In genomic region chr5:96896806-96897205, GRCh38 we compare ENCODE assay signal across 8 cellular contexts. TPM values are rescaled to one million over a fixed set of nuclear protein-coding genes. Genes with fewer than 3 reads are reported as not detected.
DNase-seq lines count a peak whose midpoint lies in the region; ATAC-seq and TF ChIP-seq lines count a peak whose summit lies in the region.

No MANE protein-coding gene starts in this region.

- no peaks in the 10 kb centered on the region for H3K79me2 ChIP-seq in smooth muscle cell (ENCODE audit: low read depth)

- no peaks in the 10 kb centered on the region for H3F3A ChIP-seq in smooth muscle cell (ENCODE audit: low read depth)

- DNase-seq in GM06990 (ENCODE audit: extremely low read depth, insufficient read length) (peak; percentile 34), NCI-H1694 (lab: John Stamatoyannopoulos, UW) (no peak), Ammon's horn (ENCODE audit: low spot score) (no peak), NCI-H2107 (lab: John Stamatoyannopoulos, UW) (no peak), smooth muscle cell (lab: John Stamatoyannopoulos, UW; ENCODE audit: unreplicated experiment) (no peak)

- no peaks in the 10 kb centered on the region for H4K20me1 ChIP-seq in smooth muscle cell (ENCODE audit: low read depth)

- peak; percentile 21 for TF ChIP-seq CTCF in GM06990 (IDR thresholded peaks at IDR 0.05; ENCODE audit: insufficient read depth, low read length, poor library complexity, severe bottlenecking)
- TF ChIP-seq CTCF in smooth muscle cell (IDR thresholded peaks at IDR 0.05; ENCODE audit: borderline replicate concordance, insufficient read depth, poor library complexity, severe bottlenecking), result no peak

- H2AFZ ChIP-seq in smooth muscle cell (ENCODE audit: low read depth), result no peak overlapping the region

- peaks cover 74% of the 10 kb centered on the region for H3K4me1 Mint-ChIP-seq in activated naive CD4-positive, alpha-beta T cell treated with anti-CD3 and anti-CD28 coated beads, Interleukin-2, amount 50 U/mL, for 24 hours

- H3K36me3 ChIP-seq in GM06990 (ENCODE audit: control insufficient read depth, insufficient read depth, low read length), result peaks cover 8% of the 10 kb centered on the region
- no peaks in the 10 kb centered on the region for H3K36me3 ChIP-seq in smooth muscle cell (ENCODE audit: low read depth)

- WGBS in smooth muscle cell (ENCODE audit: low lambda C conversion rate), result 61% methylated on average over 3 of the region's 3 CpGs

- peak; percentile 89 for ATAC-seq in GM19467 (IDR thresholded peaks at IDR 0.05; ENCODE audit: unreplicated experiment)
- ATAC-seq in HG03442 (IDR thresholded peaks at IDR 0.05; ENCODE audit: unreplicated experiment), result peak; percentile 97

- H3K27me3 Mint-ChIP-seq in activated naive CD4-positive, alpha-beta T cell treated with anti-CD3 and anti-CD28 coated beads, Interleukin-2, amount 50 U/mL, for 24 hours, result no peaks in the 10 kb centered on the region

- no peak overlapping the region for H3K4me2 ChIP-seq in smooth muscle cell

- H3K27ac ChIP-seq in smooth muscle cell (ENCODE audit: low read depth), result no peak overlapping the region

- peak overlapping the region; percentile 92 for H3K4me3 Mint-ChIP-seq in activated naive CD4-positive, alpha-beta T cell treated with anti-CD3 and anti-CD28 coated beads, Interleukin-2, amount 50 U/mL, for 24 hours

- H3K36me3 Mint-ChIP-seq in activated naive CD4-positive, alpha-beta T cell treated with anti-CD3 and anti-CD28 coated beads, Interleukin-2, amount 50 U/mL, for 24 hours, result peaks cover 48% of the 10 kb centered on the region

- peak overlapping the region; percentile 94 for H3K27ac Mint-ChIP-seq in activated naive CD4-positive, alpha-beta T cell treated with anti-CD3 and anti-CD28 coated beads, Interleukin-2, amount 50 U/mL, for 24 hours

- H3K27me3 ChIP-seq in GM06990 (replicated peaks; ENCODE audit: control insufficient read depth, insufficient read depth, low read length), result no peaks in the 10 kb centered on the region
- H3K27me3 ChIP-seq in smooth muscle cell (ENCODE audit: low read depth), result no peaks in the 10 kb centered on the region

- no peaks in the 10 kb centered on the region for H3K9me3 Mint-ChIP-seq in activated naive CD4-positive, alpha-beta T cell treated with anti-CD3 and anti-CD28 coated beads, Interleukin-2, amount 50 U/mL, for 24 hours

- H3K9ac ChIP-seq in smooth muscle cell (ENCODE audit: low read depth), result no peak overlapping the region

- H3K4me3 ChIP-seq in GM06990 (replicated peaks; ENCODE audit: low read depth, low read length), result peak overlapping the region; percentile 49
- H3K4me3 ChIP-seq in smooth muscle cell, result no peak overlapping the region

- H3K9me3 ChIP-seq in smooth muscle cell (replicated peaks; ENCODE audit: low read depth), result no peaks in the 10 kb centered on the region

- peaks cover 4% of the 10 kb centered on the region for H3K4me1 ChIP-seq in smooth muscle cell (ENCODE audit: low read depth)

RNA-seq across cellular contexts. Expression of gene ERAP2, which starts 20.5 kb away (rescaled TPM):
- 0.72 and 2.2 TPM in 2 replicates for total RNA-seq in smooth muscle cell
- polyA plus RNA-seq in smooth muscle cell, result 0.82 TPM in 1 of 2 replicates, not detected in the other

RNA-seq across cellular contexts. Expression of gene LNPEP, which starts 39.1 kb away (rescaled TPM):
- total RNA-seq in smooth muscle cell, result 24.3 and 28.0 TPM in 2 replicates
- 2.3 and 3.5 TPM in 2 replicates for polyA plus RNA-seq in smooth muscle cell
